ENCODE assay signal across 9 cellular contexts in genomic region chr1:84146375-84147032, GRCh38. TPM values are rescaled to one million over a fixed set of nuclear protein-coding genes. Genes with fewer than 3 reads are reported as not detected.
DNase-seq lines count a peak whose midpoint lies in the region; ATAC-seq, FAIRE-seq and TF ChIP-seq lines count a peak whose summit lies in the region.
"Had no signal": no experiment of that assay in that cellular context is flagged by ENCODE, and none has a peak within 500 bp of the region (broad histone marks: within the 10 kb centered on the region; RNA-seq: fewer than 3 reads in every experiment).

No MANE protein-coding gene starts in this region.

- H3K9ac ChIP-seq in Karpas-422 (ENCODE audit: low read length) (peak overlapping the region; percentile 43; the same call in 1 of the 2 replicates), GM12878 (ENCODE audit: control insufficient read depth, insufficient read depth, low read length) (no peak overlapping the region)

- RAD21 ChIA-PET in GM12878 (lab: Charles Lee; ENCODE audit: unreplicated experiment): no interaction called here

- H3K79me2 ChIP-seq in Karpas-422 (ENCODE audit: low read length): peaks cover 20% of the 10 kb centered on the region; the same call in 1 of the 2 replicates
- H3K79me2 ChIP-seq in GM12878 (ENCODE audit: control insufficient read depth, insufficient read depth, low read length): no peaks in the 10 kb centered on the region

- H3K4me2 ChIP-seq in Karpas-422 (ENCODE audit: low read depth, low read length, poor library complexity, severe bottlenecking): peak overlapping the region; percentile 62
- H3K4me2 ChIP-seq in GM12878 (ENCODE audit: control insufficient read depth, insufficient read depth): no peak overlapping the region

- POLR2A ChIA-PET in GM12878 (lab: Charles Lee): no interaction called here

- H2AFZ ChIP-seq in Karpas-422 (ENCODE audit: low read length) (no peak overlapping the region), GM12878 (ENCODE audit: control insufficient read depth, low read depth, low read length) (no peak overlapping the region)

- CTCF ChIA-PET in GM12878 (lab: Yijun Ruan, JAX): interaction anchor here (0.6 kb wide), 1 partner anchor 288 kb away, joined by 4 read pairs; no protein-coding TSS in a partner anchor

- no peaks in the 10 kb centered on the region for H3K36me3 ChIP-seq in Karpas-422 (ENCODE audit: insufficient read depth, low read length)
- no peaks in the 10 kb centered on the region for H3K36me3 ChIP-seq in GM12878 (ENCODE audit: control insufficient read depth in 2 of 2, insufficient read depth in 2 of 2, low read length in 1 of 2)
- no peaks in the 10 kb centered on the region for H3K36me3 ChIP-seq in pancreas

- H3K4me1 ChIP-seq in Karpas-422 (ENCODE audit: low read length) (peaks cover 57% of the 10 kb centered on the region), GM12878 (ENCODE audit: control insufficient read depth, insufficient read depth, low read length) (peaks cover 3% of the 10 kb centered on the region; the same call in 1 of the 2 replicates), pancreas (peaks cover 5 to 29% (median 10%) of the 10 kb centered on the region in 3 donors)

- TF ChIP-seq POLR2A in GM12878 (IDR thresholded peaks at IDR 0.05; ENCODE audit: low read depth, low read length): no peak

- BruUV-seq in GM12878 (replicated peaks; lab: Mats Ljungman, UMichigan): no TSS peak

- TF ChIP-seq RAD21 in GM12878 (IDR thresholded peaks at IDR 0.05; ENCODE audit: insufficient read depth, low read depth, low read length): no peak

- in situ Hi-C loops in GM12878 (cut with MboI): loop anchor here (10.0 to 25.0 kb wide), 2 partner anchors 478 to 616 kb away; no protein-coding TSS in a partner anchor

- H4K20me1 ChIP-seq in Karpas-422 (ENCODE audit: insufficient read depth, low read depth, low read length): no peaks in the 10 kb centered on the region
- H4K20me1 ChIP-seq in GM12878 (ENCODE audit: control insufficient read depth, insufficient read depth): no peaks in the 10 kb centered on the region

- DNase-seq in GM03348 (ENCODE audit: low spot score): peak; percentile 35
- DNase-seq in Karpas-422: no peak
- DNase-seq in GM12878 (ENCODE audit: low read depth, low spot score): no peak
- no peak for DNase-seq in pancreas
- DNase-seq in germinal center (ENCODE audit: low spot score): no peak
- no peak for DNase-seq in omental fat pad (ENCODE audit: low spot score)
- DNase-seq: NCI-H2081 treated with DMSO at 0.1 percent for 48 hours had no signal

- no peak for TF ChIP-seq EP300 in GM12878 (IDR thresholded peaks at IDR 0.05; ENCODE audit: borderline replicate concordance in 1 of 2, control insufficient read depth in 1 of 2, low read depth in 2 of 2, low read length in 2 of 2)

- TF ChIP-seq CTCF in GM12878 (IDR thresholded peaks at IDR 0.05 in 2 of 3, conservative IDR thresholded peaks at IDR 0.05 in 1 of 3; ENCODE audit: control insufficient read depth in 2 of 3, extremely low read depth in 1 of 3, insufficient read depth in 1 of 3, low read depth in 3 of 3, low read length in 3 of 3): no peak
- TF ChIP-seq CTCF in pancreas (IDR thresholded peaks at IDR 0.05): no peak
- no peak for TF ChIP-seq CTCF in omental fat pad (IDR thresholded peaks at IDR 0.05)

- 39% methylated on average over 4 of the region's 4 CpGs for WGBS in GM12878 (ENCODE audit: insufficient coverage, insufficient replicate concordance, low lambda C conversion rate, missing lambda C conversion rate)
- 52 to 82% methylated on average over 4 of the region's 4 CpGs for WGBS in pancreas, 2 donors

- no peak overlapping the region for H3K27ac ChIP-seq in Karpas-422 (ENCODE audit: low read length)
- H3K27ac ChIP-seq in GM12878 (ENCODE audit: control insufficient read depth, insufficient read depth): no peak overlapping the region
- no peak overlapping the region for H3K27ac ChIP-seq in pancreas

- H3K27me3 ChIP-seq in Karpas-422 (ENCODE audit: low read length) (no peaks in the 10 kb centered on the region), GM12878 (replicated peaks in 1 of 2; ENCODE audit: control insufficient read depth in 2 of 2, insufficient read depth in 2 of 2, low read length in 1 of 2) (no peaks in the 10 kb centered on the region), pancreas (no peaks in the 10 kb centered on the region)

- H3K9me2 ChIP-seq in Karpas-422 (replicated peaks; ENCODE audit: insufficient read depth, low read length): no peaks in the 10 kb centered on the region

- ATAC-seq in GM12878 (no peak), pancreas (peak in 1 of 4 donors; percentile 31), HG02798 (IDR thresholded peaks at IDR 0.05; ENCODE audit: poor library complexity, unreplicated experiment) (no peak), GM21381 (IDR thresholded peaks at IDR 0.05; ENCODE audit: unreplicated experiment) (no peak), omental fat pad (ENCODE audit: low FRiP score) (no peak)

- H3K4me3 ChIP-seq in Karpas-422 (ENCODE audit: low read length) (peak overlapping the region; percentile 53), GM12878 (no peak overlapping the region), pancreas (peak overlapping the region in 1 of 4 donors; percentile 25)

- H3K9me3 ChIP-seq in Karpas-422 (ENCODE audit: low read length) (no peaks in the 10 kb centered on the region), GM12878 (replicated peaks; ENCODE audit: control insufficient read depth, insufficient read depth, low read length) (no peaks in the 10 kb centered on the region), pancreas (no peaks in the 10 kb centered on the region)

- SMC1A ChIA-PET in GM12878 (lab: Charles Lee; ENCODE audit: uncharacterized antibody, unreplicated experiment): interaction anchor here (0.9 to 1.9 kb wide), 2 partner anchors 9 to 290 kb away, joined by 3 to 4 read pairs; no protein-coding TSS in a partner anchor

- intact Hi-C loops in GM12878 (cut with micrococcal nuclease; ENCODE audit: unreplicated experiment): loop anchor here (10.0 kb wide), 1 partner anchor 478 kb away; no protein-coding TSS in a partner anchor
- intact Hi-C loops in pancreas (cut with DNase I): loop anchor here in 1 of 3 donors (10.0 kb wide), 1 partner anchor 598 kb away; no protein-coding TSS in a partner anchor

- FAIRE-seq in GM12878 (lab: Jason Lieb, UNC): peak; percentile 56
- FAIRE-seq in pancreas (lab: Jason Lieb, UNC): peak; percentile 89

TF ChIP-seq in GM12878, 131 proteins besides CTCF, POLR2A, EP300 and RAD21:
- peak; percentile 26; the same call in 1 of the 2 replicates for TF ChIP-seq JUNB (IDR thresholded peaks at IDR 0.05)
- TF ChIP-seq RUNX3 (IDR thresholded peaks at IDR 0.05; ENCODE audit: low read length): peak; percentile 38; the same call in 1 of the 2 replicates
- TF ChIP-seq NR2F1 (conservative IDR thresholded peaks at IDR 0.05): no peak
- no peak for TF ChIP-seq PRDM15 (CRISPR knock-in tag; IDR thresholded peaks at IDR 0.05)
- no peak for TF ChIP-seq CHD2 (IDR thresholded peaks at IDR 0.05; ENCODE audit: borderline replicate concordance, low read depth, low read length)

RNA-seq across cellular contexts. Expression of gene PRKACB, which starts 2.4 kb away (rescaled TPM):
- total RNA-seq in Karpas-422 (2014; rRNA removed; shearing (Covaris generic); ENCODE audit: low replicate concordance): 23.1 and 68.1 TPM in 2 replicates
- not detected in 2 replicates for total RNA-seq in GM12878 (2013; cell fraction: nucleolus; rRNA removed)
- 4.8 and 5.3 TPM in 2 replicates for total RNA-seq in GM12878 (2014; rRNA removed)
- total RNA-seq in GM12878 (2014; rRNA removed; fragmentation: Illumina TruSeq; extraction: Trizol): 7.1 and 8.0 TPM in 2 replicates
- total RNA-seq in GM12878 (2021): 8.6 and 9.0 TPM in 2 replicates
- 1.8 TPM for polyA plus RNA-seq in GM12878 (2011; ENCODE audit: low read depth)
- 0.19 TPM in 1 of 2 replicates, not detected in the other for polyA plus RNA-seq in GM12878 (2011; rRNA removed)
- polyA plus RNA-seq in GM12878 (2011; cell fraction: cytosol; rRNA removed): 0.01 and 0.02 TPM in 2 replicates
- polyA plus RNA-seq in GM12878 (2011; cell fraction: nucleus; rRNA removed): not detected in 2 replicates
- polyA plus RNA-seq in GM12878 (2012): 3.4 and 3.8 TPM in 2 replicates
- polyA plus RNA-seq in GM12878 (2014; fragmentation: Illumina TruSeq; extraction: Trizol): 7.5 and 10.7 TPM in 2 replicates
- 1 to 10 TPM; 3.1 to 3.3 TPM for polyA plus RNA-seq in GM12878 (2014; fragmentation: Nextera tagmentation; extraction: Ambion mirVana)
- 3.2 and 3.7 TPM in 2 replicates for polyA plus RNA-seq in GM12878 (2014; rRNA removed)
- polyA plus RNA-seq in GM12878 (2016; fragmentation: Nextera tagmentation; extraction: Ambion mirVana): 1 to 10 TPM; 8.6 TPM
- not detected in 2 replicates for polyA minus RNA-seq in GM12878 (2011; rRNA and poly(A)+ RNA removed)
- not detected in 2 replicates for polyA minus RNA-seq in GM12878 (2011; cell fraction: cytosol; rRNA and poly(A)+ RNA removed)
- polyA minus RNA-seq in GM12878 (2011; cell fraction: nucleus; rRNA and poly(A)+ RNA removed): 0.10 TPM in 1 of 2 replicates, not detected in the other
- 10 to 100 TPM in 4 of 6 donors, 1 to 10 TPM in 2; 8.0 to 29.7 (median 14.0) TPM for total RNA-seq in pancreas
- polyA plus RNA-seq in pancreas: 10 to 100 TPM in 1 of 2 donors, 1 to 10 TPM in 1; 7.3 to 21.5 TPM
- 10 to 100 TPM; 18.7 to 23.5 (median 21.2) TPM for total RNA-seq in omental fat pad
